ENCODE assay signal across 14 cellular contexts in genomic region chr5:39079147-39079546, GRCh38. TPM values are rescaled to one million over a fixed set of nuclear protein-coding genes. Genes with fewer than 3 reads are reported as not detected.
A peak's percentile ranks its signal among the peaks of the same experiment; 100 is the strongest.
DNase-seq lines count a peak whose midpoint lies in the region; ATAC-seq, FAIRE-seq and TF ChIP-seq lines count a peak whose summit lies in the region.
"Had no signal": no experiment of that assay in that cellular context is flagged by ENCODE, and none has a peak within 500 bp of the region (broad histone marks: within the 10 kb centered on the region; RNA-seq: fewer than 3 reads in every experiment).

No MANE protein-coding gene starts in this region.

- peaks cover 27% of the 10 kb centered on the region; the same call in 1 of the 2 replicates for H3K79me2 ChIP-seq in KMS-11 (ENCODE audit: insufficient read depth, low read depth)

- H3K27ac ChIP-seq in KMS-11: peak overlapping the region; percentile 97
- no peak overlapping the region for H3K27ac ChIP-seq in pancreas
- H3K27ac ChIP-seq: BLaER1 treated with 17β-estradiol and CSF1 and Interleukin-3, amounts not matched to agents 10 nM and 100 nM had no signal

- H3K4me1 ChIP-seq in KMS-11 (ENCODE audit: low read depth, poor library complexity, severe bottlenecking) (peaks cover 39% of the 10 kb centered on the region), pancreas (peaks cover 0 to 4% (median 3%) of the 10 kb centered on the region in 3 donors)

- DNase-seq in globus pallidus (ENCODE audit: low spot score) (peak; percentile 49), pons (ENCODE audit: low spot score) (peak; percentile 46), pancreas (no peak)
- DNase-seq in activated CD4-positive, alpha-beta T cell treated with anti-CD3 and anti-CD28 coated beads, Interleukin-2, amount 50 U/mL, for 1 hour: no peak
- no peak for DNase-seq in activated CD8-positive, alpha-beta memory T cell treated with anti-CD3 and anti-CD28 coated beads, Interleukin-2, amount 10 ng/mL, durations not matched to agents 7 days and 5 days
- DNase-seq: ACHN; Calu3; CD4-positive, CD25-positive, alpha-beta regulatory T cell; DMS 273 treated with DMSO at 0.1 percent for 48 hours; HCEC 1CT had no signal

- peak overlapping the region; percentile 96; the same call in 1 of the 2 replicates for H3K9ac ChIP-seq in KMS-11
- H3K9ac ChIP-seq: BLaER1 treated with 17β-estradiol and CSF1 and Interleukin-3, amounts not matched to agents 10 nM and 100 nM had no signal

- no peaks in the 10 kb centered on the region for H4K20me1 ChIP-seq in KMS-11 (ENCODE audit: insufficient read depth)
- H4K20me1 ChIP-seq: BLaER1 treated with 17β-estradiol and CSF1 and Interleukin-3, amounts not matched to agents 10 nM and 100 nM had no signal

- H3K27me3 Mint-ChIP-seq in activated CD8-positive, alpha-beta memory T cell treated with anti-CD3 and anti-CD28 coated beads, Interleukin-2, amount 10 ng/mL, durations not matched to agents 7 days and 5 days: peaks cover 24% of the 10 kb centered on the region

- H3K36me3 ChIP-seq in KMS-11 (ENCODE audit: insufficient read depth) (no peaks in the 10 kb centered on the region), pancreas (no peaks in the 10 kb centered on the region)
- H3K36me3 ChIP-seq: BLaER1 treated with 17β-estradiol and CSF1 and Interleukin-3, amounts not matched to agents 10 nM and 100 nM had no signal

- no peak overlapping the region for H3K4me3 Mint-ChIP-seq in activated CD8-positive, alpha-beta memory T cell treated with anti-CD3 and anti-CD28 coated beads, Interleukin-2, amount 10 ng/mL, durations not matched to agents 7 days and 5 days
- H3K4me3 Mint-ChIP-seq: CD4-positive, CD25-positive, alpha-beta regulatory T cell; IgD-negative memory B cell had no signal

- TF ChIP-seq CTCF in KMS-11 (conservative IDR thresholded peaks at IDR 0.05; ENCODE audit: low read depth, low read length) (no peak), pancreas (IDR thresholded peaks at IDR 0.05) (no peak)

- H3K4me3 ChIP-seq in KMS-11 (IDR thresholded peaks at IDR 0.05; ENCODE audit: insufficient read depth, low read depth, low read length) (no peak overlapping the region), pancreas (no peak overlapping the region)
- H3K4me3 ChIP-seq: BLaER1 treated with 17β-estradiol and CSF1 and Interleukin-3, amounts not matched to agents 10 nM and 100 nM had no signal

- H3K9me3 ChIP-seq in pancreas: no peaks in the 10 kb centered on the region

- intact Hi-C loops in pancreas (cut with DNase I): loop anchor here in 1 of 3 donors (10.0 kb wide), 1 partner anchor 54 kb away; no protein-coding TSS in a partner anchor

- peak overlapping the region; percentile 93 for H3K4me2 ChIP-seq in KMS-11
- H3K4me2 ChIP-seq: BLaER1 treated with 17β-estradiol and CSF1 and Interleukin-3, amounts not matched to agents 10 nM and 100 nM had no signal

- no peak for FAIRE-seq in pancreas (lab: Jason Lieb, UNC)
- FAIRE-seq: GM18507 had no signal

- H3K9me3 Mint-ChIP-seq in activated CD8-positive, alpha-beta memory T cell treated with anti-CD3 and anti-CD28 coated beads, Interleukin-2, amount 10 ng/mL, durations not matched to agents 7 days and 5 days (ENCODE audit: low read depth): no peaks in the 10 kb centered on the region

- H3K36me3 Mint-ChIP-seq in activated CD8-positive, alpha-beta memory T cell treated with anti-CD3 and anti-CD28 coated beads, Interleukin-2, amount 10 ng/mL, durations not matched to agents 7 days and 5 days: peaks cover 17% of the 10 kb centered on the region
- H3K36me3 Mint-ChIP-seq: CD4-positive, CD25-positive, alpha-beta regulatory T cell had no signal

- no peak overlapping the region for H3K27ac Mint-ChIP-seq in activated CD8-positive, alpha-beta memory T cell treated with anti-CD3 and anti-CD28 coated beads, Interleukin-2, amount 10 ng/mL, durations not matched to agents 7 days and 5 days
- H3K27ac Mint-ChIP-seq: CD4-positive, CD25-positive, alpha-beta regulatory T cell; IgD-negative memory B cell had no signal

- CTCF ChIA-PET in activated CD8-positive, alpha-beta memory T cell treated with anti-CD3 and anti-CD28 coated beads, Interleukin-2, amount 10 ng/mL, durations not matched to agents 7 days and 5 days (lab: Charles Lee): interaction anchor here (1.3 to 2.6 kb wide), 2 partner anchors 74 to 637 kb away, joined by 3 to 12 read pairs; no protein-coding TSS in a partner anchor

- H2AFZ ChIP-seq in KMS-11 (ENCODE audit: low read depth): no peak overlapping the region

- H3K27me3 ChIP-seq in KMS-11 (ENCODE audit: insufficient read depth, low read depth) (no peaks in the 10 kb centered on the region), pancreas (no peaks in the 10 kb centered on the region)
- H3K27me3 ChIP-seq: BLaER1 treated with 17β-estradiol and CSF1 and Interleukin-3, amounts not matched to agents 10 nM and 100 nM had no signal

- 44 to 48% methylated on average over 2 of the region's 2 CpGs for WGBS in pancreas, 2 donors

- peaks cover 27% of the 10 kb centered on the region for H3K4me1 Mint-ChIP-seq in activated CD8-positive, alpha-beta memory T cell treated with anti-CD3 and anti-CD28 coated beads, Interleukin-2, amount 10 ng/mL, durations not matched to agents 7 days and 5 days

- ATAC-seq in pancreas: no peak
- ATAC-seq in activated CD8-positive, alpha-beta memory T cell treated with anti-CD3 and anti-CD28 coated beads, Interleukin-2, amount 10 ng/mL, durations not matched to agents 7 days and 5 days: no peak

RNA-seq across cellular contexts. Expression of gene RICTOR, which starts 4.9 kb away (rescaled TPM):
- 10 to 100 TPM; 13.1 to 23.0 (median 15.3) TPM for total RNA-seq in pancreas
- polyA plus RNA-seq in pancreas: 1 to 10 TPM; 4.2 to 6.9 TPM
- 10 to 100 TPM; 40.2 to 50.5 TPM for total RNA-seq in activated CD8-positive, alpha-beta memory T cell treated with anti-CD3 and anti-CD28 coated beads, Interleukin-2, amount 10 ng/mL, durations not matched to agents 7 days and 5 days

Comparison
In these comparisons a context has a peak if more than half of its experiments do, and no peak if none do; other contexts are left out.
1. DNase-seq: peak in globus pallidus (single experiment) and pons (single experiment); none in pancreas (0 of 6), activated CD4-positive, alpha-beta T cell treated with anti-CD3 and anti-CD28 coated beads, Interleukin-2, amount 50 U/mL, for 1 hour (single experiment) and activated CD8-positive, alpha-beta memory T cell treated with anti-CD3 and anti-CD28 coated beads, Interleukin-2, amount 10 ng/mL, durations not matched to agents 7 days and 5 days (single experiment).